20 cellular contexts compared by ENCODE assay signal in genomic region chr11:77778118-77778517, GRCh38. TPM values are rescaled to one million over a fixed set of nuclear protein-coding genes. Genes with fewer than 3 reads are reported as not detected.
DNase-seq lines count a peak whose midpoint lies in the region; ATAC-seq, FAIRE-seq and TF ChIP-seq lines count a peak whose summit lies in the region.
"Had no signal": no experiment of that assay in that cellular context is flagged by ENCODE, and none has a peak within 500 bp of the region (broad histone marks: within the 10 kb centered on the region; RNA-seq: fewer than 3 reads in every experiment).

No MANE protein-coding gene starts in this region.

- H2AFZ ChIP-seq in GM23338, result no peak overlapping the region
- H2AFZ ChIP-seq in K562 (ENCODE audit: low read depth, low read length), result no peak overlapping the region

- H3K4me2 ChIP-seq in GM23338 (0 out of 2 replicates have a peak overlapping the region, but pooled peaks have one; percentile 4), K562 (ENCODE audit: insufficient read depth, low read length) (no peak overlapping the region)

- DNase-seq in natural killer cell (no peak), GM23338 (ENCODE audit: low spot score) (no peak), K562 (ENCODE audit: extremely low read depth in 1 of 4, low spot score in 3 of 4) (no peak), right cardiac atrium (no peak)
- no peak for DNase-seq in natural killer cell treated with Interleukin-12 subunit alpha and Interleukin-12 subunit beta and Interleukin-15 and Interleukin-18, amount 100 ng/mL, for 72 hours (ENCODE audit: low spot score)
- no peak for DNase-seq in stimulated activated effector memory CD8-positive, alpha-beta T cell treated with anti-CD3 and anti-CD28 coated beads, Interleukin-12 subunit alpha, Interleukin-12 subunit beta, amount 100 ng/mL, for 72 hours (ENCODE audit: low spot score in 2 of 2)
- no peak for DNase-seq in activated CD4-positive, alpha-beta T cell treated with anti-CD3 and anti-CD28 coated beads for 36 hours
- DNase-seq: C1 segment of cervical spinal cord; CD8-positive, alpha-beta T cell; DMS 273 treated with DMSO at 0.1 percent for 48 hours; DMS79; EL; GDM1; GOT3; HFFc6 had no signal

- H3K36me3 ChIP-seq in GM23338 (ENCODE audit: insufficient read depth) (no peaks in the 10 kb centered on the region), K562 (ENCODE audit: control insufficient read depth, insufficient read depth, low read length) (peaks cover 4% of the 10 kb centered on the region; the same call in 2 of the 3 replicates)
- H3K36me3 ChIP-seq: HAP-1 had no signal

- H4K20me1 ChIP-seq in GM23338 (replicated peaks; ENCODE audit: insufficient read depth) (peaks cover 28% of the 10 kb centered on the region; the same call in 1 of the 2 replicates), K562 (replicated peaks; ENCODE audit: control insufficient read depth, insufficient read depth, low read length) (no peaks in the 10 kb centered on the region)

- no peaks in the 10 kb centered on the region for H3K9me3 Mint-ChIP-seq in natural killer cell
- no peaks in the 10 kb centered on the region for H3K9me3 Mint-ChIP-seq in natural killer cell treated with Interleukin-12 subunit alpha and Interleukin-12 subunit beta and Interleukin-15 and Interleukin-18, amount 100 ng/mL, for 72 hours
- H3K9me3 Mint-ChIP-seq in GM23338, result no peaks in the 10 kb centered on the region
- no peaks in the 10 kb centered on the region for H3K9me3 Mint-ChIP-seq in stimulated activated effector memory CD8-positive, alpha-beta T cell treated with anti-CD3 and anti-CD28 coated beads, Interleukin-12 subunit alpha, Interleukin-12 subunit beta, amount 100 ng/mL, for 72 hours
- H3K9me3 Mint-ChIP-seq in activated CD4-positive, alpha-beta T cell treated with anti-CD3 and anti-CD28 coated beads for 36 hours (ENCODE audit: low read depth), result no peaks in the 10 kb centered on the region
- H3K9me3 Mint-ChIP-seq: CD8-positive, alpha-beta T cell; HFFc6 had no signal

- H3K4me1 ChIP-seq in GM23338 (ENCODE audit: insufficient read depth) (peaks cover 14% of the 10 kb centered on the region), K562 (replicated peaks in 1 of 2; ENCODE audit: control insufficient read depth in 2 of 2, insufficient read depth in 2 of 2, low read length in 2 of 2) (peaks cover 0 to 3% of the 10 kb centered on the region in 2 experiments; a peak in 1 of 5 replicates), right cardiac atrium (ENCODE audit: control insufficient read depth, insufficient read depth, low read length) (peaks cover 1% of the 10 kb centered on the region)
- H3K4me1 ChIP-seq: HAP-1 had no signal

- H3K27ac Mint-ChIP-seq in natural killer cell, result peak overlapping the region; percentile 8 to 24
- H3K27ac Mint-ChIP-seq in natural killer cell treated with Interleukin-12 subunit alpha and Interleukin-12 subunit beta and Interleukin-15 and Interleukin-18, amount 100 ng/mL, for 72 hours, result no peak overlapping the region
- no peak overlapping the region for H3K27ac Mint-ChIP-seq in GM23338
- peak overlapping the region; percentile 20 for H3K27ac Mint-ChIP-seq in stimulated activated effector memory CD8-positive, alpha-beta T cell treated with anti-CD3 and anti-CD28 coated beads, Interleukin-12 subunit alpha, Interleukin-12 subunit beta, amount 100 ng/mL, for 72 hours
- no peak overlapping the region for H3K27ac Mint-ChIP-seq in activated CD4-positive, alpha-beta T cell treated with anti-CD3 and anti-CD28 coated beads for 36 hours
- H3K27ac Mint-ChIP-seq: HFFc6 had no signal

- TF ChIP-seq RAD21 in K562 (CRISPR knock-in tag; conservative IDR thresholded peaks at IDR 0.05 in 1 of 2, IDR thresholded peaks at IDR 0.05 in 1 of 2), result no peak

- H3F3A ChIP-seq in GM23338 (replicated peaks; ENCODE audit: low read depth), result 0 out of 2 replicates have a peak, but pooled peaks cover 2% of the 10 kb centered on the region

- intact Hi-C loops in natural killer cell (cut with micrococcal nuclease), result no loop called here
- intact Hi-C loops in K562 (cut with micrococcal nuclease), result loop anchor here (2.0 kb wide), 1 partner anchor 43 kb away; the partner anchor contains the start of genes AAMDC and RSF1
- intact Hi-C loops in right cardiac atrium (cut with DNase I), result no loop called here
- intact Hi-C loops in activated CD4-positive, alpha-beta T cell treated with anti-CD3 and anti-CD28 coated beads for 36 hours (cut with DNase I, micrococcal nuclease), result no loop called here

- no peaks in the 10 kb centered on the region for H3K9me2 ChIP-seq in GM23338 (ENCODE audit: insufficient read depth)

- H3K27me3 ChIP-seq in GM23338 (ENCODE audit: insufficient read depth) (no peaks in the 10 kb centered on the region), K562 (ENCODE audit: control insufficient read depth in 2 of 2, insufficient read depth in 2 of 2, low read length in 2 of 2) (no peaks in the 10 kb centered on the region), right cardiac atrium (ENCODE audit: control insufficient read depth, insufficient read depth) (no peaks in the 10 kb centered on the region)

- no peak for TF ChIP-seq POLR2A in K562 (conservative IDR thresholded peaks at IDR 0.05)

- CTCF ChIA-PET in K562 (lab: Yijun Ruan, JAX; ENCODE audit: low intra/inter-chr PET ratio), result interaction anchor here (1.0 kb wide), 1 partner anchor 256 kb away, joined by 4 read pairs; no protein-coding TSS in a partner anchor
- CTCF ChIA-PET in activated CD4-positive, alpha-beta T cell treated with anti-CD3 and anti-CD28 coated beads for 36 hours (lab: Charles Lee), result no interaction called here

- no peaks in the 10 kb centered on the region for H3K9me1 ChIP-seq in K562 (ENCODE audit: control insufficient read depth, insufficient read depth, low read length)

- in situ Hi-C loops in K562 (cut with MboI), result no loop called here

- H3K27ac ChIP-seq in GM23338 (ENCODE audit: low read depth), result peak overlapping the region; percentile 56; the same call in 1 of the 2 replicates
- peak overlapping the region; percentile 30; the same call in 1 of the 3 replicates for H3K27ac ChIP-seq in K562 (ENCODE audit: extremely low read depth, low read depth, low read length)
- no peak overlapping the region for H3K27ac ChIP-seq in right cardiac atrium (ENCODE audit: low read length)

- no peak for TF ChIP-seq EP300 in K562 (IDR thresholded peaks at IDR 0.05; ENCODE audit: low read length)

- no peak overlapping the region for H3K9ac ChIP-seq in K562 (ENCODE audit: insufficient read depth in 1 of 2, low read depth in 2 of 2, low read length in 2 of 2)

- H3K4me3 Mint-ChIP-seq in natural killer cell (no peak overlapping the region), GM23338 (no peak overlapping the region)
- H3K4me3 Mint-ChIP-seq in natural killer cell treated with Interleukin-12 subunit alpha and Interleukin-12 subunit beta and Interleukin-15 and Interleukin-18, amount 100 ng/mL, for 72 hours, result no peak overlapping the region
- H3K4me3 Mint-ChIP-seq in stimulated activated effector memory CD8-positive, alpha-beta T cell treated with anti-CD3 and anti-CD28 coated beads, Interleukin-12 subunit alpha, Interleukin-12 subunit beta, amount 100 ng/mL, for 72 hours, result no peak overlapping the region
- H3K4me3 Mint-ChIP-seq in activated CD4-positive, alpha-beta T cell treated with anti-CD3 and anti-CD28 coated beads for 36 hours, result no peak overlapping the region
- H3K4me3 Mint-ChIP-seq: CD8-positive, alpha-beta T cell; HFFc6 had no signal

- FAIRE-seq in K562 (lab: Jason Lieb, UNC), result no peak
- FAIRE-seq: D721Med, GM12878, GM19239 had no signal

- H3K9me3 ChIP-seq in K562 (replicated peaks; ENCODE audit: control insufficient read depth, insufficient read depth, low read depth, low read length) (no peaks in the 10 kb centered on the region), right cardiac atrium (ENCODE audit: control insufficient read depth, low read length) (no peaks in the 10 kb centered on the region)
- H3K9me3 ChIP-seq: HAP-1 had no signal

- H3K79me2 ChIP-seq in GM23338 (replicated peaks; ENCODE audit: insufficient read depth) (peaks cover 96% of the 10 kb centered on the region), K562 (ENCODE audit: control insufficient read depth, insufficient read depth, low read length) (peaks cover 66% of the 10 kb centered on the region)

- POLR2A ChIA-PET in K562 (lab: Yijun Ruan, JAX), result interaction anchor here (0.6 to 1.1 kb wide), 2 partner anchors 11 to 1796 kb away, joined by 3 read pairs; no protein-coding TSS in a partner anchor
- POLR2A ChIA-PET in activated CD4-positive, alpha-beta T cell treated with anti-CD3 and anti-CD28 coated beads for 36 hours (lab: Charles Lee), result no interaction called here

- no peaks in the 10 kb centered on the region for H3K27me3 Mint-ChIP-seq in natural killer cell (ENCODE audit: low read depth in 2 of 2)
- H3K27me3 Mint-ChIP-seq in natural killer cell treated with Interleukin-12 subunit alpha and Interleukin-12 subunit beta and Interleukin-15 and Interleukin-18, amount 100 ng/mL, for 72 hours, result no peaks in the 10 kb centered on the region
- peaks cover 5% of the 10 kb centered on the region for H3K27me3 Mint-ChIP-seq in GM23338 (ENCODE audit: insufficient read depth, low read depth, poor library complexity)
- H3K27me3 Mint-ChIP-seq in activated CD4-positive, alpha-beta T cell treated with anti-CD3 and anti-CD28 coated beads for 36 hours, result no peaks in the 10 kb centered on the region

- H3K4me1 Mint-ChIP-seq in natural killer cell (peaks cover 46 to 47% of the 10 kb centered on the region in 2 donors), GM23338 (peaks cover 13% of the 10 kb centered on the region)
- peaks cover 15 to 22% of the 10 kb centered on the region in 2 donors for H3K4me1 Mint-ChIP-seq in natural killer cell treated with Interleukin-12 subunit alpha and Interleukin-12 subunit beta and Interleukin-15 and Interleukin-18, amount 100 ng/mL, for 72 hours (ENCODE audit: low read depth in 2 of 2)
- H3K4me1 Mint-ChIP-seq in stimulated activated effector memory CD8-positive, alpha-beta T cell treated with anti-CD3 and anti-CD28 coated beads, Interleukin-12 subunit alpha, Interleukin-12 subunit beta, amount 100 ng/mL, for 72 hours, result peaks cover 25% of the 10 kb centered on the region
- peaks cover 35% of the 10 kb centered on the region for H3K4me1 Mint-ChIP-seq in activated CD4-positive, alpha-beta T cell treated with anti-CD3 and anti-CD28 coated beads for 36 hours

- H3K36me3 Mint-ChIP-seq in natural killer cell (no peaks in the 10 kb centered on the region), GM23338 (ENCODE audit: low read depth) (peaks cover 12% of the 10 kb centered on the region; the same call in 2 of the 3 replicates)
- no peaks in the 10 kb centered on the region for H3K36me3 Mint-ChIP-seq in natural killer cell treated with Interleukin-12 subunit alpha and Interleukin-12 subunit beta and Interleukin-15 and Interleukin-18, amount 100 ng/mL, for 72 hours
- no peaks in the 10 kb centered on the region for H3K36me3 Mint-ChIP-seq in stimulated activated effector memory CD8-positive, alpha-beta T cell treated with anti-CD3 and anti-CD28 coated beads, Interleukin-12 subunit alpha, Interleukin-12 subunit beta, amount 100 ng/mL, for 72 hours
- H3K36me3 Mint-ChIP-seq in activated CD4-positive, alpha-beta T cell treated with anti-CD3 and anti-CD28 coated beads for 36 hours (ENCODE audit: low read depth), result peaks cover 3% of the 10 kb centered on the region

- ATAC-seq in natural killer cell, result no peak
- ATAC-seq in natural killer cell treated with Interleukin-12 subunit alpha and Interleukin-12 subunit beta and Interleukin-15 and Interleukin-18, amount 100 ng/mL, for 72 hours, result no peak
- no peak for ATAC-seq in GM23338
- ATAC-seq in K562, result no peak
- no peak for ATAC-seq in stimulated activated effector memory CD8-positive, alpha-beta T cell treated with anti-CD3 and anti-CD28 coated beads, Interleukin-12 subunit alpha, Interleukin-12 subunit beta, amount 100 ng/mL, for 72 hours
- ATAC-seq in right cardiac atrium, result no peak
- no peak for ATAC-seq in activated CD4-positive, alpha-beta T cell treated with anti-CD3 and anti-CD28 coated beads for 36 hours
- ATAC-seq in GM19395 (IDR thresholded peaks at IDR 0.05; ENCODE audit: unreplicated experiment), result no peak
- ATAC-seq: CD8-positive, alpha-beta T cell; GM12878 had no signal

- H3K4me3 ChIP-seq in GM23338 (no peak overlapping the region), K562 (no peak overlapping the region), right cardiac atrium (ENCODE audit: low read length) (no peak overlapping the region)
- H3K4me3 ChIP-seq: GM12878, HAP-1 had no signal

- no CpG with 5 or more reads among the region's 1 CpG for WGBS in K562 (ENCODE audit: insufficient coverage, low coverage, missing lambda C conversion rate)
- 98% methylated on average over 1 of the region's 1 CpG for WGBS in right cardiac atrium

- no TSS peak for BruUV-seq in K562 (replicated peaks; lab: Mats Ljungman, UMichigan)

- TF ChIP-seq CTCF in natural killer cell (IDR thresholded peaks at IDR 0.05), result no peak
- no peak for TF ChIP-seq CTCF in GM23338 (conservative IDR thresholded peaks at IDR 0.05; ENCODE audit: low read depth in 2 of 2)
- TF ChIP-seq CTCF in K562 (IDR thresholded peaks at IDR 0.05 in 2 of 3, conservative IDR thresholded peaks at IDR 0.05 in 1 of 3; ENCODE audit: insufficient read depth in 2 of 3, low read depth in 1 of 3, low read length in 3 of 3), result no peak

RNA-seq across cellular contexts. Expression of gene RSF1, which starts 42.4 kb away (rescaled TPM):
- 100 to 1,000 TPM in 2 of 3 donors, 10 to 100 TPM in 1; 87.3 to 119 (median 110) TPM for total RNA-seq in natural killer cell
- total RNA-seq in natural killer cell treated with Interleukin-12 subunit alpha and Interleukin-12 subunit beta and Interleukin-15 and Interleukin-18, amount 100 ng/mL, for 72 hours, result 10 to 100 TPM; 59.9 to 68.5 TPM
- total RNA-seq in GM23338 (2014; rRNA removed; shearing (Covaris generic)), result 42.4 and 51.2 TPM in 2 replicates
- polyA plus RNA-seq in GM23338 (2016; fragmentation: Nextera tagmentation; extraction: Ambion mirVana), result 164 and 188 TPM in 2 replicates
- 47.1 and 111 TPM in 2 replicates for total RNA-seq in K562 (2011; cell fraction: chromatin; rRNA removed; ENCODE audit: low replicate concordance)
- 16.2 and 22.8 TPM in 2 replicates for total RNA-seq in K562 (2011; cell fraction: nucleolus; rRNA removed)
- total RNA-seq in K562 (2011; cell fraction: nucleoplasm; rRNA removed), result 55.4 and 88.9 TPM in 2 replicates
- total RNA-seq in K562 (2014; rRNA removed), result 34.7 and 45.5 TPM in 2 replicates
- total RNA-seq in K562 (2014; rRNA removed; fragmentation: Illumina TruSeq; extraction: Trizol), result 43.0 and 52.8 TPM in 2 replicates
- 34.5 and 42.8 TPM in 2 replicates for total RNA-seq in K562 (2015; rRNA removed; fragmentation: Illumina TruSeq; extraction: Trizol)
- 37.3 and 53.1 TPM in 2 replicates for total RNA-seq in K562 (2021)
- 25.2 and 26.3 TPM in 2 replicates for polyA plus RNA-seq in K562 (2011; rRNA removed)
- polyA plus RNA-seq in K562 (2011; cell fraction: cytosol; rRNA removed), result 7.2 and 13.6 TPM in 2 replicates
- 26.3 and 32.7 TPM in 2 replicates for polyA plus RNA-seq in K562 (2011; cell fraction: nucleus; rRNA removed)
- 24.0 and 42.9 TPM in 2 replicates for polyA plus RNA-seq in K562 (2012)
- 59.2 and 63.6 TPM in 2 replicates for polyA plus RNA-seq in K562 (2014; fragmentation: Illumina TruSeq; extraction: Trizol)
- polyA plus RNA-seq in K562 (2014; fragmentation: Nextera tagmentation; extraction: Ambion mirVana), result 10 to 100 TPM in 1 of 2 experiments, 1 to 10 TPM in 1; 9.7 to 14.4 TPM
- 24.1 and 33.0 TPM in 2 replicates for polyA plus RNA-seq in K562 (2014; rRNA removed)
- 67.6 and 88.5 TPM in 2 replicates for polyA minus RNA-seq in K562 (2011; rRNA and poly(A)+ RNA removed)
- polyA minus RNA-seq in K562 (2011; cell fraction: cytosol; rRNA and poly(A)+ RNA removed), result 26.3 and 33.4 TPM in 2 replicates
- 16.0 and 39.0 TPM in 2 replicates for polyA minus RNA-seq in K562 (2011; cell fraction: nucleus; rRNA and poly(A)+ RNA removed)
- total RNA-seq in right cardiac atrium, result 10 to 100 TPM; 41.3 to 53.1 (median 46.2) TPM
- 11.0 TPM for polyA plus RNA-seq in right cardiac atrium
- 10 to 100 TPM; 49.9 to 59.2 TPM for total RNA-seq in activated CD4-positive, alpha-beta T cell treated with anti-CD3 and anti-CD28 coated beads for 36 hours

RNA-seq across cellular contexts. Expression of gene AAMDC, which starts 42.8 kb away (rescaled TPM):
- total RNA-seq in natural killer cell (1 to 10 TPM; 4.8 to 5.7 (median 5.4) TPM), K562 (2014; rRNA removed) (12.4 and 13.7 TPM in 2 replicates), K562 (2014; rRNA removed; fragmentation: Illumina TruSeq; extraction: Trizol) (16.7 and 18.4 TPM in 2 replicates), K562 (2015; rRNA removed; fragmentation: Illumina TruSeq; extraction: Trizol) (13.8 and 14.5 TPM in 2 replicates), K562 (2021) (10.4 and 10.6 TPM in 2 replicates), right cardiac atrium (100 to 1,000 TPM in 1 of 4 donors, 10 to 100 TPM in 3; 67.4 to 114 (median 86.7) TPM)
- total RNA-seq in natural killer cell treated with Interleukin-12 subunit alpha and Interleukin-12 subunit beta and Interleukin-15 and Interleukin-18, amount 100 ng/mL, for 72 hours, result 1 to 10 TPM; 1.7 to 4.9 TPM
- total RNA-seq in GM23338 (2014; rRNA removed; shearing (Covaris generic)), result 2.3 and 5.3 TPM in 2 replicates
- polyA plus RNA-seq in GM23338 (2016; fragmentation: Nextera tagmentation; extraction: Ambion mirVana) (39.1 and 50.2 TPM in 2 replicates), K562 (2011; rRNA removed) (14.3 and 15.6 TPM in 2 replicates), K562 (2014; fragmentation: Illumina TruSeq; extraction: Trizol) (10.8 and 13.9 TPM in 2 replicates), K562 (2014; fragmentation: Nextera tagmentation; extraction: Ambion mirVana) (10 to 100 TPM; 37.5 to 40.6 TPM), K562 (2014; rRNA removed) (11.9 and 17.0 TPM in 2 replicates), right cardiac atrium (237 TPM)
- 5.2 TPM in 2 replicates for total RNA-seq in K562 (2011; cell fraction: chromatin; rRNA removed; ENCODE audit: low replicate concordance)
- 2.2 and 4.8 TPM in 2 replicates for total RNA-seq in K562 (2011; cell fraction: nucleolus; rRNA removed)
- total RNA-seq in K562 (2011; cell fraction: nucleoplasm; rRNA removed), result 4.5 and 6.7 TPM in 2 replicates
- 3.4 and 12.8 TPM in 2 replicates for polyA plus RNA-seq in K562 (2011; cell fraction: cytosol; rRNA removed)
- 4.1 and 5.8 TPM in 2 replicates for polyA plus RNA-seq in K562 (2011; cell fraction: nucleus; rRNA removed)
- polyA plus RNA-seq in K562 (2012), result 28.7 and 40.3 TPM in 2 replicates
- polyA minus RNA-seq in K562 (2011; rRNA and poly(A)+ RNA removed), result 9.5 and 11.2 TPM in 2 replicates
- polyA minus RNA-seq in K562 (2011; cell fraction: cytosol; rRNA and poly(A)+ RNA removed), result 2.7 and 5.7 TPM in 2 replicates
- 2.8 and 4.7 TPM in 2 replicates for polyA minus RNA-seq in K562 (2011; cell fraction: nucleus; rRNA and poly(A)+ RNA removed)
- 1 to 10 TPM; 4.8 to 5.3 TPM for total RNA-seq in activated CD4-positive, alpha-beta T cell treated with anti-CD3 and anti-CD28 coated beads for 36 hours

Comparison
In these comparisons a context has a peak if more than half of its experiments do, and no peak if none do; other contexts are left out.
1. H3K27ac Mint-ChIP-seq: peak in natural killer cell (2 of 2) and stimulated activated effector memory CD8-positive, alpha-beta T cell treated with anti-CD3 and anti-CD28 coated beads, Interleukin-12 subunit alpha, Interleukin-12 subunit beta, amount 100 ng/mL, for 72 hours (single experiment); none in natural killer cell treated with Interleukin-12 subunit alpha and Interleukin-12 subunit beta and Interleukin-15 and Interleukin-18, amount 100 ng/mL, for 72 hours (0 of 2), GM23338 (single experiment) and activated CD4-positive, alpha-beta T cell treated with anti-CD3 and anti-CD28 coated beads for 36 hours (single experiment).